ENCODE assay signal across 1 cellular context in genomic region chr6:95249176-95249575, GRCh38.
TF ChIP-seq lines count a peak whose summit lies in the region.

No MANE protein-coding gene starts in this region.

TF ChIP-seq in A549, 52 proteins besides CTCF, POLR2A, EP300 and RAD21 (continued from another document):
- TF ChIP-seq NFE2L2 (conservative IDR thresholded peaks at IDR 0.05; ENCODE audit: low read length) (peak; percentile 72), SMC3 (IDR thresholded peaks at IDR 0.05) (no peak), RARB (CRISPR knock-in tag; IDR thresholded peaks at IDR 0.05) (no peak), ZNF302 (CRISPR knock-in tag; IDR thresholded peaks at IDR 0.05) (no peak), TP53 (CRISPR knock-in tag; IDR thresholded peaks at IDR 0.05) (no peak)
